ENCODE assay signal across 1 cellular context in genomic region chr3:64023187-64023860, GRCh38.
A peak's percentile ranks its signal among the peaks of the same experiment; 100 is the strongest.
TF ChIP-seq lines count a peak whose summit lies in the region.

Gene PSMD6 (minus strand): TSS chr3:64023494. CDS start chr3:64023419, 75 bp downstream.

TF ChIP-seq in HepG2, 621 proteins besides CTCF, POLR2A, EP300 and RAD21 (continued from another document and continues in another):
- TF ChIP-seq CSRNP1 (CRISPR knock-in tag; IDR thresholded peaks at IDR 0.05) (peak; percentile 93; the same call in 1 of the 2 replicates), ZNF629 (CRISPR knock-in tag; conservative IDR thresholded peaks at IDR 0.05) (peak; percentile 46), SATB2 (CRISPR knock-in tag; IDR thresholded peaks at IDR 0.05) (no peak), ELF1 (CRISPR knock-in tag; IDR thresholded peaks at IDR 0.05) (peak; percentile 83), ZFP90 (CRISPR knock-in tag; IDR thresholded peaks at IDR 0.05; ENCODE audit: borderline replicate concordance) (peak; percentile 85; the same call in 1 of the 2 replicates), ZNF839 (CRISPR knock-in tag; IDR thresholded peaks at IDR 0.05; ENCODE audit: borderline replicate concordance) (peak; percentile 72; the same call in 1 of the 2 replicates), ZNF614 (CRISPR knock-in tag; IDR thresholded peaks at IDR 0.05; ENCODE audit: borderline replicate concordance) (peak; percentile 88), CEBPZ (IDR thresholded peaks at IDR 0.05; ENCODE audit: low read length) (no peak), ZNF143 (CRISPR knock-in tag; IDR thresholded peaks at IDR 0.05) (peak; percentile 47; the same call in 1 of the 2 replicates), ZNF12 (CRISPR knock-in tag; IDR thresholded peaks at IDR 0.05) (no peak), ZNF496 (CRISPR knock-in tag; IDR thresholded peaks at IDR 0.05; ENCODE audit: insufficient replicate concordance) (no peak), POLR2AphosphoS2 (IDR thresholded peaks at IDR 0.05; ENCODE audit: low read depth, low read length) (no peak), SP140L (CRISPR knock-in tag; IDR thresholded peaks at IDR 0.05; ENCODE audit: borderline replicate concordance) (peak; percentile 47; the same call in 1 of the 2 replicates), ZNF282 (IDR thresholded peaks at IDR 0.05; ENCODE audit: partially characterized antibody) (no peak), DPF2 (CRISPR knock-in tag; IDR thresholded peaks at IDR 0.05; ENCODE audit: borderline replicate concordance, low read depth) (no peak), GLI4 (CRISPR knock-in tag; IDR thresholded peaks at IDR 0.05; ENCODE audit: borderline replicate concordance) (peak; percentile 97; the same call in 1 of the 2 replicates), SMARCE1 (IDR thresholded peaks at IDR 0.05; ENCODE audit: borderline replicate concordance) (no peak), BCLAF1 (IDR thresholded peaks at IDR 0.05) (no peak), POLR2AphosphoS5 (IDR thresholded peaks at IDR 0.05; ENCODE audit: low read depth, low read length) (peak; percentile 79), KDM2A (CRISPR knock-in tag; IDR thresholded peaks at IDR 0.05; ENCODE audit: borderline replicate concordance, low read depth) (peak; percentile 98), KDM5A (IDR thresholded peaks at IDR 0.05; ENCODE audit: borderline replicate concordance, low read length) (peak; percentile 93), EHMT2 (IDR thresholded peaks at IDR 0.05; ENCODE audit: borderline replicate concordance, low read depth, low read length) (no peak), ZGPAT (CRISPR knock-in tag; IDR thresholded peaks at IDR 0.05) (peak; percentile 93), FOXM1 (CRISPR knock-in tag; IDR thresholded peaks at IDR 0.05) (0 out of 2 replicates have a peak, but pooled peaks have one; percentile 70), ZNF263 (CRISPR knock-in tag; IDR thresholded peaks at IDR 0.05) (no peak; the same call in 1 of the 2 replicates), U2AF1 (optimal IDR thresholded peaks at IDR 0.05; ENCODE audit: low read depth, low read length) (no peak), MIER2 (CRISPR knock-in tag; IDR thresholded peaks at IDR 0.05) (peak; percentile 66; the same call in 1 of the 2 replicates), YEATS2 (CRISPR knock-in tag; IDR thresholded peaks at IDR 0.05; ENCODE audit: borderline replicate concordance) (peak; percentile 96), SMAD1 (CRISPR knock-in tag; IDR thresholded peaks at IDR 0.05; ENCODE audit: borderline replicate concordance, low read depth) (0 out of 2 replicates have a peak, but pooled peaks have one; percentile 53), NR3C1 (CRISPR knock-in tag; IDR thresholded peaks at IDR 0.05) (0 out of 2 replicates have a peak, but pooled peaks have one; percentile 28), NCOA5 (CRISPR knock-in tag; IDR thresholded peaks at IDR 0.05) (no peak), DDIT3 (CRISPR knock-in tag; IDR thresholded peaks at IDR 0.05) (no peak), TEF (CRISPR knock-in tag; IDR thresholded peaks at IDR 0.05) (peak; percentile 62; the same call in 1 of the 2 replicates), ZBTB42 (CRISPR knock-in tag; IDR thresholded peaks at IDR 0.05) (no peak), HOXD1 (CRISPR knock-in tag; IDR thresholded peaks at IDR 0.05) (no peak; the same call in 1 of the 2 replicates), ZNF567 (CRISPR knock-in tag; IDR thresholded peaks at IDR 0.05; ENCODE audit: borderline replicate concordance) (peak; percentile 31), YEATS4 (CRISPR knock-in tag; IDR thresholded peaks at IDR 0.05; ENCODE audit: borderline replicate concordance) (peak; percentile 91), ZNF275 (CRISPR knock-in tag; IDR thresholded peaks at IDR 0.05; ENCODE audit: borderline replicate concordance) (peak; percentile 75; the same call in 1 of the 2 replicates), FOXK1 (CRISPR knock-in tag; IDR thresholded peaks at IDR 0.05; ENCODE audit: borderline replicate concordance, low read depth) (peak; percentile 65), HIVEP1 (CRISPR knock-in tag; IDR thresholded peaks at IDR 0.05) (peak; percentile 75), DMTF1 (CRISPR knock-in tag; IDR thresholded peaks at IDR 0.05) (no peak), ZNF605 (CRISPR knock-in tag; IDR thresholded peaks at IDR 0.05) (peak; percentile 97), KLF13 (CRISPR knock-in tag; IDR thresholded peaks at IDR 0.05) (0 out of 2 replicates have a peak, but pooled peaks have one; percentile 24), SP1 (IDR thresholded peaks at IDR 0.05) (no peak), SP1 (CRISPR knock-in tag; IDR thresholded peaks at IDR 0.05) (peak; percentile 52), ZNF770 (CRISPR knock-in tag; IDR thresholded peaks at IDR 0.05) (0 out of 2 replicates have a peak, but pooled peaks have one; percentile 46), SOX5 (CRISPR knock-in tag; IDR thresholded peaks at IDR 0.05; ENCODE audit: borderline replicate concordance) (peak; percentile 32; the same call in 1 of the 2 replicates), HNF4G (IDR thresholded peaks at IDR 0.05; ENCODE audit: borderline replicate concordance, low read depth, low read length) (no peak), HNF4G (CRISPR knock-in tag; IDR thresholded peaks at IDR 0.05; ENCODE audit: borderline replicate concordance, low read depth) (peak; percentile 66; the same call in 1 of the 2 replicates), DR1 (CRISPR knock-in tag; IDR thresholded peaks at IDR 0.05) (peak; percentile 79), KDM5B (CRISPR knock-in tag; IDR thresholded peaks at IDR 0.05; ENCODE audit: borderline replicate concordance) (peak; percentile 90), ZNF563 (CRISPR knock-in tag; IDR thresholded peaks at IDR 0.05) (peak; percentile 92), MTA3 (CRISPR knock-in tag; IDR thresholded peaks at IDR 0.05) (no peak)
